Comparison of ENCODE assay signal across 3 cellular contexts in the genomic region with DNA sequence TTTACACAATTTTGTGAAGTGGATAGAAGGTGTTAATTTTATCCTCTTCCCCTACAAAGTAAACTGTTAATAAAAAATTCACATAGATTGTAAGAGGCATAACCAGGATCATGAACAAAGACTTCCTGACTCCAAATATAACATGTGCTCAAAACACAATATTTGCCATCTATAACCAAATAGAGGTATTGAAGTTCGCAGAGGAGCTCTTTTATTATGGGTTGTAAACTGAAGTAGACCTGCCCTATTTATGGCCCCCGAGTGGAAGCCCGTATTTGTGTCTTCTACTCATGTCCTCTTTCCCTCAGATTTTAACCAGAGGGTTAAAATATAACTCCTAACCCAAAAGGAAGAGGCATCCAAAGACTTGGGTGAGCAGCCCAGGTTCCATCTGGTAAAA.
"Had no signal": no experiment of that assay in that cellular context is flagged by ENCODE, and none has a peak within 500 bp of the region (broad histone marks: within the 10 kb centered on the region; RNA-seq: fewer than 3 reads in every experiment).

No MANE protein-coding gene starts in this region.

- ATAC-seq: GM12878 had no signal

- H3K4me3 ChIP-seq: GM12878 had no signal

- DNase-seq: GDM1, GF-D8 had no signal
